8 cellular contexts compared by ENCODE assay signal in genomic region chr7:27171636-27172387, GRCh38. TPM values are rescaled to one million over a fixed set of nuclear protein-coding genes. Genes with fewer than 3 reads are reported as not detected.
DNase-seq lines count a peak whose midpoint lies in the region; ATAC-seq, FAIRE-seq and TF ChIP-seq lines count a peak whose summit lies in the region.
"Had no signal": no experiment of that assay in that cellular context is flagged by ENCODE, and none has a peak within 500 bp of the region (broad histone marks: within the 10 kb centered on the region; RNA-seq: fewer than 3 reads in every experiment).

No MANE protein-coding gene starts in this region.

- no peak overlapping the region for H3K9ac ChIP-seq in K562 (ENCODE audit: insufficient read depth in 1 of 2, low read depth in 2 of 2, low read length in 2 of 2)

- CTCF ChIA-PET in K562 (lab: Yijun Ruan, JAX; ENCODE audit: low intra/inter-chr PET ratio) = no interaction called here

- ATAC-seq in K562 (peak; percentile 39; the same call in 1 of the 3 replicates), GM21737 (IDR thresholded peaks at IDR 0.05; ENCODE audit: unreplicated experiment) (no peak)

- 8% methylated on average over 30 of the region's 30 CpGs for WGBS in K562 (ENCODE audit: insufficient coverage, low coverage, missing lambda C conversion rate)
- 4% methylated on average over 30 of the region's 30 CpGs for WGBS in prostate gland

- TF ChIP-seq CTCF in K562 (IDR thresholded peaks at IDR 0.05 in 2 of 3, conservative IDR thresholded peaks at IDR 0.05 in 1 of 3; ENCODE audit: insufficient read depth in 2 of 3, low read depth in 1 of 3, low read length in 3 of 3) (no peak), prostate gland (IDR thresholded peaks at IDR 0.05) (peak in 1 of 4 experiments; percentile 5)

- no peak for TF ChIP-seq EP300 in K562 (IDR thresholded peaks at IDR 0.05; ENCODE audit: low read length)

- H3K36me3 ChIP-seq in K562 (ENCODE audit: control insufficient read depth, insufficient read depth, low read length) = no peaks in the 10 kb centered on the region
- H3K36me3 ChIP-seq in prostate gland = no peaks in the 10 kb centered on the region

- peaks cover 0 to 3% of the 10 kb centered on the region in 2 experiments; a peak in 1 of 5 replicates for H3K4me1 ChIP-seq in K562 (replicated peaks in 1 of 2; ENCODE audit: control insufficient read depth in 2 of 2, insufficient read depth in 2 of 2, low read length in 2 of 2)
- no peaks in the 10 kb centered on the region for H3K4me1 ChIP-seq in prostate gland (replicated peaks)

- H3K9me1 ChIP-seq in K562 (ENCODE audit: control insufficient read depth, insufficient read depth, low read length) = no peaks in the 10 kb centered on the region

- no peak for TF ChIP-seq POLR2A in K562 (conservative IDR thresholded peaks at IDR 0.05)
- TF ChIP-seq POLR2A in prostate gland (IDR thresholded peaks at IDR 0.05) = no peak

- no peaks in the 10 kb centered on the region for H4K20me1 ChIP-seq in K562 (replicated peaks; ENCODE audit: control insufficient read depth, insufficient read depth, low read length)

- in situ Hi-C loops in K562 (cut with MboI) = loop anchor here (25.0 kb wide), 3 partner anchors 660 to 1285 kb away; no protein-coding TSS in a partner anchor

- no peaks in the 10 kb centered on the region for H3K79me2 ChIP-seq in K562 (ENCODE audit: control insufficient read depth, insufficient read depth, low read length)

- H3K27ac ChIP-seq in K562 (ENCODE audit: extremely low read depth, low read depth, low read length) (no peak overlapping the region), prostate gland (peak overlapping the region; percentile 96)

- no peak for TF ChIP-seq RAD21 in K562 (CRISPR knock-in tag; conservative IDR thresholded peaks at IDR 0.05 in 1 of 2, IDR thresholded peaks at IDR 0.05 in 1 of 2)

- H3K9me3 ChIP-seq in K562 (replicated peaks; ENCODE audit: control insufficient read depth, insufficient read depth, low read depth, low read length) = no peaks in the 10 kb centered on the region
- H3K9me3 ChIP-seq in prostate gland = no peaks in the 10 kb centered on the region

- H2AFZ ChIP-seq in K562 (ENCODE audit: low read depth, low read length) = no peak overlapping the region

- no peak overlapping the region for H3K4me2 ChIP-seq in K562 (ENCODE audit: insufficient read depth, low read length)

- H3K4me3 ChIP-seq in K562 (no peak overlapping the region), prostate gland (peak overlapping the region; percentile 61 to 80)

- FAIRE-seq in K562 (lab: Jason Lieb, UNC) = no peak
- FAIRE-seq: islet of Langerhans had no signal

- intact Hi-C loops in K562 (cut with micrococcal nuclease) = no loop called here
- intact Hi-C loops in prostate gland (cut with DNase I) = no loop called here

- no TSS peak for BruUV-seq in K562 (replicated peaks; lab: Mats Ljungman, UMichigan)

- POLR2A ChIA-PET in K562 (lab: Yijun Ruan, JAX) = no interaction called here

- H3K27me3 ChIP-seq in K562 (ENCODE audit: control insufficient read depth in 2 of 2, insufficient read depth in 2 of 2, low read length in 2 of 2) = peaks cover 30 to 73% of the 10 kb centered on the region in 2 experiments
- H3K27me3 ChIP-seq in prostate gland (replicated peaks; ENCODE audit: insufficient read depth) = no peaks in the 10 kb centered on the region

- DNase-seq in EH (ENCODE audit: low read depth) (peak; percentile 66), M059J (ENCODE audit: low read depth) (peak; percentile 74), K562 (ENCODE audit: extremely low read depth in 1 of 4, low spot score in 3 of 4) (no peak), prostate gland (ENCODE audit: low spot score) (no peak), C1 segment of cervical spinal cord (lab: John Stamatoyannopoulos, UW) (no peak), NCI-H2196 treated with DMSO at 0.1 percent for 48 hours (lab: John Stamatoyannopoulos, UW; ENCODE audit: unreplicated experiment) (no peak)

RNA-seq across cellular contexts. Expression of gene HOXA10, which starts 2.3 kb away (rescaled TPM):
- total RNA-seq in M059J (2014; rRNA removed; shearing (Covaris generic)) = 15.4 and 16.7 TPM in 2 replicates
- total RNA-seq in K562 (2011; cell fraction: chromatin; rRNA removed; ENCODE audit: low replicate concordance) = not detected in 2 replicates
- not detected in 2 replicates for total RNA-seq in K562 (2011; cell fraction: nucleolus; rRNA removed)
- not detected in 2 replicates for total RNA-seq in K562 (2011; cell fraction: nucleoplasm; rRNA removed)
- total RNA-seq in K562 (2014; rRNA removed) = not detected in 2 replicates
- not detected in 2 replicates for total RNA-seq in K562 (2014; rRNA removed; fragmentation: Illumina TruSeq; extraction: Trizol)
- not detected in 2 replicates for total RNA-seq in K562 (2015; rRNA removed; fragmentation: Illumina TruSeq; extraction: Trizol)
- not detected in 2 replicates for total RNA-seq in K562 (2021)
- polyA plus RNA-seq in K562 (2011; rRNA removed) = not detected in 2 replicates
- polyA plus RNA-seq in K562 (2011; cell fraction: cytosol; rRNA removed) = not detected in 2 replicates
- not detected in 2 replicates for polyA plus RNA-seq in K562 (2011; cell fraction: nucleus; rRNA removed)
- polyA plus RNA-seq in K562 (2012) = not detected in 2 replicates
- polyA plus RNA-seq in K562 (2014; fragmentation: Illumina TruSeq; extraction: Trizol) = not detected in 2 replicates
- polyA plus RNA-seq in K562 (2014; fragmentation: Nextera tagmentation; extraction: Ambion mirVana) = not detected
- polyA plus RNA-seq in K562 (2014; rRNA removed) = not detected in 2 replicates
- polyA minus RNA-seq in K562 (2011; rRNA and poly(A)+ RNA removed) = not detected in 2 replicates
- polyA minus RNA-seq in K562 (2011; cell fraction: cytosol; rRNA and poly(A)+ RNA removed) = not detected in 2 replicates
- polyA minus RNA-seq in K562 (2011; cell fraction: nucleus; rRNA and poly(A)+ RNA removed) = not detected in 2 replicates
- 10 to 100 TPM; 25.8 to 65.6 TPM for total RNA-seq in prostate gland

RNA-seq across cellular contexts. Expression of gene HOXA9, which starts 6.5 kb away (rescaled TPM):
- 66.1 and 66.8 TPM in 2 replicates for total RNA-seq in M059J (2014; rRNA removed; shearing (Covaris generic))
- total RNA-seq in K562 (2011; cell fraction: chromatin; rRNA removed; ENCODE audit: low replicate concordance) = not detected in 2 replicates
- not detected in 2 replicates for total RNA-seq in K562 (2011; cell fraction: nucleolus; rRNA removed)
- total RNA-seq in K562 (2011; cell fraction: nucleoplasm; rRNA removed) = not detected in 2 replicates
- total RNA-seq in K562 (2014; rRNA removed) = not detected in 2 replicates
- not detected in 2 replicates for total RNA-seq in K562 (2014; rRNA removed; fragmentation: Illumina TruSeq; extraction: Trizol)
- not detected in 2 replicates for total RNA-seq in K562 (2015; rRNA removed; fragmentation: Illumina TruSeq; extraction: Trizol)
- not detected in 2 replicates for total RNA-seq in K562 (2021)
- polyA plus RNA-seq in K562 (2011; rRNA removed) = not detected in 2 replicates
- polyA plus RNA-seq in K562 (2011; cell fraction: cytosol; rRNA removed) = not detected in 2 replicates
- not detected in 2 replicates for polyA plus RNA-seq in K562 (2011; cell fraction: nucleus; rRNA removed)
- not detected in 2 replicates for polyA plus RNA-seq in K562 (2012)
- not detected in 2 replicates for polyA plus RNA-seq in K562 (2014; fragmentation: Illumina TruSeq; extraction: Trizol)
- polyA plus RNA-seq in K562 (2014; fragmentation: Nextera tagmentation; extraction: Ambion mirVana) = not detected
- polyA plus RNA-seq in K562 (2014; rRNA removed) = not detected in 2 replicates
- polyA minus RNA-seq in K562 (2011; rRNA and poly(A)+ RNA removed) = not detected in 2 replicates
- polyA minus RNA-seq in K562 (2011; cell fraction: cytosol; rRNA and poly(A)+ RNA removed) = not detected in 2 replicates
- not detected in 2 replicates for polyA minus RNA-seq in K562 (2011; cell fraction: nucleus; rRNA and poly(A)+ RNA removed)
- 10 to 100 TPM; 14.7 to 57.0 TPM for total RNA-seq in prostate gland

RNA-seq across cellular contexts. Expression of gene HOXA11, which starts 13.2 kb away (rescaled TPM):
- 0.79 and 1.1 TPM in 2 replicates for total RNA-seq in M059J (2014; rRNA removed; shearing (Covaris generic))
- not detected in 2 replicates for total RNA-seq in K562 (2011; cell fraction: chromatin; rRNA removed; ENCODE audit: low replicate concordance)
- not detected in 2 replicates for total RNA-seq in K562 (2011; cell fraction: nucleolus; rRNA removed)
- not detected in 2 replicates for total RNA-seq in K562 (2011; cell fraction: nucleoplasm; rRNA removed)
- total RNA-seq in K562 (2014; rRNA removed) = not detected in 2 replicates
- total RNA-seq in K562 (2014; rRNA removed; fragmentation: Illumina TruSeq; extraction: Trizol) = not detected in 2 replicates
- not detected in 2 replicates for total RNA-seq in K562 (2015; rRNA removed; fragmentation: Illumina TruSeq; extraction: Trizol)
- total RNA-seq in K562 (2021) = not detected in 2 replicates
- polyA plus RNA-seq in K562 (2011; rRNA removed) = not detected in 2 replicates
- not detected in 2 replicates for polyA plus RNA-seq in K562 (2011; cell fraction: cytosol; rRNA removed)
- not detected in 2 replicates for polyA plus RNA-seq in K562 (2011; cell fraction: nucleus; rRNA removed)
- not detected in 2 replicates for polyA plus RNA-seq in K562 (2012)
- polyA plus RNA-seq in K562 (2014; fragmentation: Illumina TruSeq; extraction: Trizol) = not detected in 2 replicates
- polyA plus RNA-seq in K562 (2014; fragmentation: Nextera tagmentation; extraction: Ambion mirVana) = not detected
- not detected in 2 replicates for polyA plus RNA-seq in K562 (2014; rRNA removed)
- polyA minus RNA-seq in K562 (2011; rRNA and poly(A)+ RNA removed) = not detected in 2 replicates
- not detected in 2 replicates for polyA minus RNA-seq in K562 (2011; cell fraction: cytosol; rRNA and poly(A)+ RNA removed)
- polyA minus RNA-seq in K562 (2011; cell fraction: nucleus; rRNA and poly(A)+ RNA removed) = not detected in 2 replicates
- 1 to 10 TPM; 8.5 to 9.8 TPM for total RNA-seq in prostate gland

RNA-seq across cellular contexts. Expression of gene HOXA7, which starts 15.3 kb away (rescaled TPM):
- 3.7 and 4.6 TPM in 2 replicates for total RNA-seq in M059J (2014; rRNA removed; shearing (Covaris generic))
- not detected in 2 replicates for total RNA-seq in K562 (2011; cell fraction: chromatin; rRNA removed; ENCODE audit: low replicate concordance)
- total RNA-seq in K562 (2011; cell fraction: nucleolus; rRNA removed) = not detected in 2 replicates
- not detected in 2 replicates for total RNA-seq in K562 (2011; cell fraction: nucleoplasm; rRNA removed)
- total RNA-seq in K562 (2014; rRNA removed) = not detected in 2 replicates
- not detected in 2 replicates for total RNA-seq in K562 (2014; rRNA removed; fragmentation: Illumina TruSeq; extraction: Trizol)
- not detected in 2 replicates for total RNA-seq in K562 (2015; rRNA removed; fragmentation: Illumina TruSeq; extraction: Trizol)
- not detected in 2 replicates for total RNA-seq in K562 (2021)
- not detected in 2 replicates for polyA plus RNA-seq in K562 (2011; rRNA removed)
- polyA plus RNA-seq in K562 (2011; cell fraction: cytosol; rRNA removed) = not detected in 2 replicates
- polyA plus RNA-seq in K562 (2011; cell fraction: nucleus; rRNA removed) = not detected in 2 replicates
- polyA plus RNA-seq in K562 (2012) = not detected in 2 replicates
- not detected in 2 replicates for polyA plus RNA-seq in K562 (2014; fragmentation: Illumina TruSeq; extraction: Trizol)
- not detected for polyA plus RNA-seq in K562 (2014; fragmentation: Nextera tagmentation; extraction: Ambion mirVana)
- not detected in 2 replicates for polyA plus RNA-seq in K562 (2014; rRNA removed)
- polyA minus RNA-seq in K562 (2011; rRNA and poly(A)+ RNA removed) = not detected in 2 replicates
- polyA minus RNA-seq in K562 (2011; cell fraction: cytosol; rRNA and poly(A)+ RNA removed) = not detected in 2 replicates
- not detected in 2 replicates for polyA minus RNA-seq in K562 (2011; cell fraction: nucleus; rRNA and poly(A)+ RNA removed)
- total RNA-seq in prostate gland = 1 to 10 TPM; 2.2 to 4.6 TPM

RNA-seq across cellular contexts. Expression of gene HOXA3, which starts 19.4 kb away (rescaled TPM):
- total RNA-seq in M059J (2014; rRNA removed; shearing (Covaris generic)) = 0.86 and 8.6 TPM in 2 replicates
- total RNA-seq in K562 (2011; cell fraction: chromatin; rRNA removed; ENCODE audit: low replicate concordance) = 0.35 TPM in 1 of 2 replicates, not detected in the other
- 0.17 TPM in 1 of 2 replicates, not detected in the other for total RNA-seq in K562 (2011; cell fraction: nucleolus; rRNA removed)
- not detected in 2 replicates for total RNA-seq in K562 (2011; cell fraction: nucleoplasm; rRNA removed)
- total RNA-seq in K562 (2014; rRNA removed) (not detected in 2 replicates), K562 (2014; rRNA removed; fragmentation: Illumina TruSeq; extraction: Trizol) (not detected in 2 replicates), K562 (2015; rRNA removed; fragmentation: Illumina TruSeq; extraction: Trizol) (not detected in 2 replicates), K562 (2021) (0.04 and 0.18 TPM in 2 replicates), prostate gland (1 to 10 TPM; 2.8 to 3.1 TPM)
- polyA plus RNA-seq in K562 (2011; rRNA removed) (0.13 TPM in 1 of 2 replicates, not detected in the other), K562 (2014; fragmentation: Illumina TruSeq; extraction: Trizol) (not detected in 2 replicates), K562 (2014; fragmentation: Nextera tagmentation; extraction: Ambion mirVana) (not detected), K562 (2014; rRNA removed) (not detected in 2 replicates)
- 0.06 TPM in 1 of 2 replicates, not detected in the other for polyA plus RNA-seq in K562 (2011; cell fraction: cytosol; rRNA removed)
- 0.78 TPM in 1 of 2 replicates, not detected in the other for polyA plus RNA-seq in K562 (2011; cell fraction: nucleus; rRNA removed)
- 0.03 TPM in 1 of 2 replicates, not detected in the other for polyA plus RNA-seq in K562 (2012)
- polyA minus RNA-seq in K562 (2011; rRNA and poly(A)+ RNA removed) = not detected in 2 replicates
- not detected in 2 replicates for polyA minus RNA-seq in K562 (2011; cell fraction: cytosol; rRNA and poly(A)+ RNA removed)
- 0.54 TPM in 1 of 2 replicates, not detected in the other for polyA minus RNA-seq in K562 (2011; cell fraction: nucleus; rRNA and poly(A)+ RNA removed)

Comparison
In these comparisons a context has a peak if more than half of its experiments do, and no peak if none do; other contexts are left out.
1. DNase-seq: peak in EH (single experiment) and M059J (single experiment); none in K562 (0 of 4), prostate gland (single experiment), C1 segment of cervical spinal cord (0 of 14) and NCI-H2196 treated with DMSO at 0.1 percent for 48 hours (single experiment).
2. RNA of gene HOXA10, which starts 2.3 kb away (total RNA-seq): 25.8 to 65.6 TPM in prostate gland and 15.4 to 16.7 TPM in M059J; not detected in K562; every median in the first group is over 10 times any median in the second.
3. RNA of gene HOXA9, which starts 6.5 kb away (total RNA-seq): 66.1 to 66.8 TPM in M059J and 14.7 to 57.0 TPM in prostate gland; not detected in K562; every median in the first group is over 10 times any median in the second.